Comparison of ENCODE assay signal across 8 cellular contexts in the genomic region with DNA sequence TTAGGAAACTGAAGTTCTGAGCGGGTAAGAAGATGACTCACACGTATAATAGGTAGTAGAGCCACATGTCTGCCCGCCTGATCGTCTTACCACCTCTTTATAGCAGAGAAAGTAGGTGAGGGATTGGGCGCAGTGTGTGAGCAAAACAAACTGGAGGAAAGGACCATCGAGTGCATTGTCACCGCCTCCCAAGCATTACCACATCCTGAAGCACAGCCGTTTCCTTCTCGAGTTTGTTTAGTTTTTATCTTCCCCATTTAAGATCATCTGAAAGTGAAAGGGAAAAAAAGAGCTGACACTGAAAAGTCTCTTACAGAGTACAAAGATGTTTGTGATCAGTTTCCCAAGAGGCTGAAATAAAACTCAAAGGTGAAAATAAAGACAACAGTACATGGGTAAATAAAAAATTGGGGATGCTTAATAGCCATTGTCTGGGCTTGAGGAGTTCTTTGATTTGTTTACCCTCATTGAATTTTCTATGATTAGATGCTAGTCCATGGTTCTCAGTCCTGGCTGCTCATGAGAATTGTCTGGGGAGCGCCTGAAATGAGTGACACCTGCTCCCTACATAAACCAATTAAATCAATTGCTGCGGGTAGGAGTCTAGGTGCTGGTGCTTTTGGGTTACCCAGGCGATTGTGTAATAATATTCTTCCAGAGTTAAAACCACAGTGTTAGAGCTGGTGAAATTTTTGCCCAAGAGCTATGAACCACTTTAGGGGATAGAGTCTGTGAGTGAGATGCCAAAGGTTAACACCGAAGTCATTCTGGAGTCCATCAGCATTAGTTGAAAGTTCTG. TPM values are rescaled to one million over a fixed set of nuclear protein-coding genes. Genes with fewer than 3 reads are reported as not detected.
A peak's percentile ranks its signal among the peaks of the same experiment; 100 is the strongest.
DNase-seq lines count a peak whose midpoint lies in the region; ATAC-seq, FAIRE-seq and TF ChIP-seq lines count a peak whose summit lies in the region.

No MANE protein-coding gene starts in this region.

- ATAC-seq in GM21529 (IDR thresholded peaks at IDR 0.05; ENCODE audit: unreplicated experiment) = peak; percentile 94

- no peak overlapping the region for H2AFZ ChIP-seq in astrocyte (ENCODE audit: low read depth, low read length)

- peak overlapping the region; percentile 96 for H3K27ac Mint-ChIP-seq in T-helper 2 cell treated with Interferon-gamma antibody and Interleukin-4, amounts not matched to agents 5 μg/mL and 100 μg/mL, for 36 hours
- no peak overlapping the region for H3K27ac Mint-ChIP-seq in astrocyte (ENCODE audit: unreplicated experiment)

- WGBS in suprapubic skin = 75% methylated on average over 13 of the region's 13 CpGs

- H3K9me3 ChIP-seq in KOPT-K1 (ENCODE audit: insufficient read depth, low read length, poor library complexity, severe bottlenecking) (no peaks in the 10 kb centered on the region), astrocyte (ENCODE audit: insufficient read depth, low read depth, low read length) (no peaks in the 10 kb centered on the region), suprapubic skin (no peaks in the 10 kb centered on the region)

- peak; percentile 80 for FAIRE-seq in astrocyte (lab: Jason Lieb, UNC)

- H3K36me3 ChIP-seq in KOPT-K1 (ENCODE audit: insufficient read depth, low read length) (no peaks in the 10 kb centered on the region), astrocyte (ENCODE audit: insufficient read depth, low read length) (no peaks in the 10 kb centered on the region), suprapubic skin (no peaks in the 10 kb centered on the region)

- DNase-seq in GDM1 (lab: John Stamatoyannopoulos, UW) (peak; percentile 65), astrocyte (ENCODE audit: low read depth) (no peak), occipital lobe (lab: John Stamatoyannopoulos, UW) (no peak), suprapubic skin (ENCODE audit: low spot score in 2 of 2) (no peak)
- DNase-seq in T-helper 2 cell treated with Interferon-gamma antibody and Interleukin-4, amounts not matched to agents 5 μg/mL and 100 μg/mL, for 36 hours (ENCODE audit: low spot score) = peak; percentile 71

- H3K4me2 ChIP-seq in astrocyte (ENCODE audit: low read length) = no peak overlapping the region

- H3K4me3 ChIP-seq in astrocyte (ENCODE audit: insufficient read depth, low read depth, low read length) (no peak overlapping the region), skin epidermis (peak overlapping the region in 1 of 7 experiments; percentile 8), suprapubic skin (no peak overlapping the region)

- no peak for TF ChIP-seq EP300 in suprapubic skin (IDR thresholded peaks at IDR 0.05)

- no peak overlapping the region for H3K9ac ChIP-seq in astrocyte (ENCODE audit: low read length)

- H3K27ac ChIP-seq in KOPT-K1 (ENCODE audit: low read depth, low read length, poor library complexity, severe bottlenecking) (peak overlapping the region; percentile 78), astrocyte (ENCODE audit: low read depth, low read length) (no peak overlapping the region), skin epidermis (peak overlapping the region in 13 of 21 experiments; percentile 6 to 80 (median 54)), suprapubic skin (no peak overlapping the region)

- TF ChIP-seq POLR2A in suprapubic skin (IDR thresholded peaks at IDR 0.05) = no peak

- H3K27me3 ChIP-seq in astrocyte (ENCODE audit: insufficient read depth, low read length) (no peaks in the 10 kb centered on the region), suprapubic skin (no peaks in the 10 kb centered on the region)

- TF ChIP-seq CTCF in astrocyte (IDR thresholded peaks at IDR 0.05; ENCODE audit: insufficient read depth, low read depth, low read length) (no peak), suprapubic skin (IDR thresholded peaks at IDR 0.05) (no peak)

- H3K4me1 Mint-ChIP-seq in T-helper 2 cell treated with Interferon-gamma antibody and Interleukin-4, amounts not matched to agents 5 μg/mL and 100 μg/mL, for 36 hours (ENCODE audit: low read depth) = peaks cover 47% of the 10 kb centered on the region
- no peaks in the 10 kb centered on the region for H3K4me1 Mint-ChIP-seq in astrocyte (ENCODE audit: low read depth, unreplicated experiment)

- H3K4me3 Mint-ChIP-seq in T-helper 2 cell treated with Interferon-gamma antibody and Interleukin-4, amounts not matched to agents 5 μg/mL and 100 μg/mL, for 36 hours = peak overlapping the region; percentile 63
- no peak overlapping the region for H3K4me3 Mint-ChIP-seq in astrocyte (ENCODE audit: unreplicated experiment)

- H3K36me3 Mint-ChIP-seq in T-helper 2 cell treated with Interferon-gamma antibody and Interleukin-4, amounts not matched to agents 5 μg/mL and 100 μg/mL, for 36 hours (ENCODE audit: low read depth) = peaks cover 8% of the 10 kb centered on the region
- H3K36me3 Mint-ChIP-seq in astrocyte (ENCODE audit: low read depth, unreplicated experiment) = no peaks in the 10 kb centered on the region

- H3K27me3 Mint-ChIP-seq in T-helper 2 cell treated with Interferon-gamma antibody and Interleukin-4, amounts not matched to agents 5 μg/mL and 100 μg/mL, for 36 hours (ENCODE audit: low read depth) = no peaks in the 10 kb centered on the region
- H3K27me3 Mint-ChIP-seq in astrocyte (ENCODE audit: low read depth, unreplicated experiment) = no peaks in the 10 kb centered on the region

- H3K79me2 ChIP-seq in astrocyte (ENCODE audit: insufficient read depth, low read length) = no peaks in the 10 kb centered on the region

- no peaks in the 10 kb centered on the region for H3K4me1 ChIP-seq in astrocyte (ENCODE audit: insufficient read depth, low read length)
- H3K4me1 ChIP-seq in suprapubic skin = peaks cover 8% of the 10 kb centered on the region

- peaks cover 4% of the 10 kb centered on the region for H3K9me3 Mint-ChIP-seq in T-helper 2 cell treated with Interferon-gamma antibody and Interleukin-4, amounts not matched to agents 5 μg/mL and 100 μg/mL, for 36 hours
- H3K9me3 Mint-ChIP-seq in astrocyte (ENCODE audit: unreplicated experiment) = no peaks in the 10 kb centered on the region

- no peaks in the 10 kb centered on the region for H4K20me1 ChIP-seq in astrocyte (ENCODE audit: insufficient read depth, low read length)

RNA-seq across cellular contexts. Expression of a gene that starts 15.0 kb away (rescaled TPM):
- total RNA-seq in astrocyte (4.6 and 6.6 TPM in 2 replicates), occipital lobe (6.2 TPM), suprapubic skin (10 to 100 TPM; 39.7 to 83.0 (median 60.2) TPM)

Comparison
In these comparisons a context has a peak if more than half of its experiments do, and no peak if none do; other contexts are left out.
1. DNase-seq: peak in GDM1 (single experiment) and T-helper 2 cell treated with Interferon-gamma antibody and Interleukin-4, amounts not matched to agents 5 μg/mL and 100 μg/mL, for 36 hours (single experiment); none in astrocyte (single experiment), occipital lobe (single experiment) and suprapubic skin (0 of 2).
2. H3K27ac ChIP-seq: peak in KOPT-K1 (single experiment) and skin epidermis (13 of 21); none in astrocyte (single experiment) and suprapubic skin (single experiment).